ENCODE assay signal across 32 cellular contexts in the genomic region with DNA sequence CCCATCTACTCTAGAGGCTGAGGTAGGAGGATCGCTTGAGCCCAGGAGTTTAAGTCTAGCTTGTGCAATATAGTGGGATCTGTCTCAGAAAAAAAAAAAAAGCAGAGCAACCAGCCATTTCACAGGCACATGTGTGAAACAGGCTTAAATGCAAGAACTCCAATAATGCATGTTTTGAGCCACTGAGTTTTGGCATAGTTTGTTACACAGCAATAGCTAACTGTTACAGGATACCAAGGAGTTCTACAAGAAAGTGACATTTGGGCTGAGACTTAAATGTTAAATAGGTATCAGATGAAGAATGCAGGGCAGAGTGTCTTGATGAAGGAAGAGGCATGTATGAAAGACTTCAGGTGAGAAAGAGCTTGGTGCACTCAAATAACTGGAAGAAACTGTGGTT.
"Had no signal": no experiment of that assay in that cellular context is flagged by ENCODE, and none has a peak within 500 bp of the region (broad histone marks: within the 10 kb centered on the region; RNA-seq: fewer than 3 reads in every experiment).

No MANE protein-coding gene starts in this region.

- H3K4me3 ChIP-seq: neural progenitor cell, ovary, psoas muscle, skin epidermis, smooth muscle cell, spleen, suprapubic skin, testis, tibial artery, upper lobe of left lung, vagina had no signal

- H3K4me1 ChIP-seq: neural progenitor cell, parathyroid adenoma, spleen, testis, tibial artery, upper lobe of left lung had no signal

- H3K27ac Mint-ChIP-seq: naive thymus-derived CD4-positive, alpha-beta T cell; natural killer cell; nephron; neural progenitor cell; progenitor cell of endocrine pancreas; stimulated activated memory B cell treated with anti-CD40 and anti-IgM and Interleukin-4, amounts not matched to agents 10 μg/mL and 1 μg/mL and 100 μg/mL, for 72 hours; stimulated activated naive CD8-positive, alpha-beta T cell treated with anti-CD3 and anti-CD28 coated beads, Interleukin-15, amount 100 ng/mL, for 72 hours had no signal

- H3K36me3 Mint-ChIP-seq: natural killer cell; neural progenitor cell; stimulated activated memory B cell treated with anti-CD40 and anti-IgM and Interleukin-4, amounts not matched to agents 10 μg/mL and 1 μg/mL and 100 μg/mL, for 72 hours had no signal

- ATAC-seq: naive thymus-derived CD4-positive, alpha-beta T cell; natural killer cell; psoas muscle; right cardiac atrium; sciatic nerve; stimulated activated memory B cell treated with anti-CD40 and anti-IgM and Interleukin-4, amounts not matched to agents 10 μg/mL and 1 μg/mL and 100 μg/mL, for 72 hours; stimulated activated naive CD8-positive, alpha-beta T cell treated with anti-CD3 and anti-CD28 coated beads, Interleukin-15, amount 100 ng/mL, for 72 hours; stimulated activated naive CD8-positive, alpha-beta T cell treated with anti-CD3 and anti-CD28 coated beads, Interleukin-15, Interleukin-2, amounts not matched to agents 100 U/mL and 50 U/mL, for 24 hours had no signal

- H3K4me1 Mint-ChIP-seq: neural progenitor cell had no signal

- H2AFZ ChIP-seq: neural progenitor cell, parathyroid adenoma had no signal

- H3K27me3 ChIP-seq: neural progenitor cell, ovary, spleen, suprapubic skin, testis, tibial artery, upper lobe of left lung, vagina had no signal

- H3K9me3 ChIP-seq: ovary, psoas muscle, suprapubic skin, testis, tibial artery, upper lobe of left lung, vagina had no signal

- H3K36me3 ChIP-seq: neural progenitor cell, ovary, spleen, suprapubic skin, tibial artery, upper lobe of left lung, vagina had no signal

- H3K27ac ChIP-seq: neural progenitor cell, ovary, parathyroid adenoma, psoas muscle, skin epidermis, spleen, suprapubic skin, testis, tibial artery, upper lobe of left lung, vagina had no signal

- H3K9ac ChIP-seq: neural progenitor cell, parathyroid adenoma had no signal

- H3K9me3 Mint-ChIP-seq: natural killer cell had no signal

- H3K4me3 Mint-ChIP-seq: naive thymus-derived CD4-positive, alpha-beta T cell; natural killer cell; nephron; neural progenitor cell; stimulated activated memory B cell treated with anti-CD40 and anti-IgM and Interleukin-4, amounts not matched to agents 10 μg/mL and 1 μg/mL and 100 μg/mL, for 72 hours; stimulated activated naive CD8-positive, alpha-beta T cell treated with anti-CD3 and anti-CD28 coated beads, Interleukin-15, amount 100 ng/mL, for 72 hours had no signal

- H3K27me3 Mint-ChIP-seq: naive thymus-derived CD4-positive, alpha-beta T cell; stimulated activated memory B cell treated with anti-CD40 and anti-IgM and Interleukin-4, amounts not matched to agents 10 μg/mL and 1 μg/mL and 100 μg/mL, for 72 hours; stimulated activated naive CD8-positive, alpha-beta T cell treated with anti-CD3 and anti-CD28 coated beads, Interleukin-15, amount 100 ng/mL, for 72 hours had no signal

- H3K4me2 ChIP-seq: neural progenitor cell, smooth muscle cell had no signal

- DNase-seq: naive thymus-derived CD4-positive, alpha-beta T cell; natural killer cell; occipital lobe; ovary; posterior cingulate gyrus; psoas muscle; right cardiac atrium; spleen; stimulated activated CD4-positive, alpha-beta T cell treated with anti-CD3 and anti-CD28 coated beads, Interleukin-12 subunit alpha, Interleukin-12 subunit beta, amount 100 ng/mL, for 4 hours; stimulated activated CD4-positive, alpha-beta T cell treated with anti-CD3 and anti-CD28 coated beads, Interleukin-1b, Interleukin-23, amount 100 ng/mL, for 48 hours; stimulated activated CD4-positive, alpha-beta T cell treated with anti-CD3 and anti-CD28 coated beads, Interleukin-4, amount 100 ng/mL, for 1 hour; stimulated activated CD4-positive, alpha-beta T cell treated with anti-CD3 and anti-CD28 coated beads, Interleukin-4, amount 100 ng/mL, for 4 hours; stimulated activated CD8-positive, alpha-beta memory T cell treated with anti-CD3 and anti-CD28 coated beads, Interleukin-4, amount 100 ng/mL, for 48 hours; stimulated activated naive CD4-positive, alpha-beta T cell; stimulated activated naive CD8-positive, alpha-beta T cell treated with anti-CD3 and anti-CD28 coated beads, Interleukin-15, amount 100 ng/mL, for 72 hours; stimulated activated naive CD8-positive, alpha-beta T cell treated with anti-CD3 and anti-CD28 coated beads, Interleukin-15, Interleukin-2, amounts not matched to agents 100 U/mL and 50 U/mL, for 24 hours; substantia nigra; testis; tibial artery; trophoblast cell; upper lobe of left lung had no signal

- H3K79me2 ChIP-seq: parathyroid adenoma had no signal

- FAIRE-seq: urothelium cell line had no signal
